ENCODE assay signal across 28 cellular contexts in genomic region chr16:27214084-27214961, GRCh38. TPM values are rescaled to one million over a fixed set of nuclear protein-coding genes. Genes with fewer than 3 reads are reported as not detected.
DNase-seq lines count a peak whose midpoint lies in the region; ATAC-seq and TF ChIP-seq lines count a peak whose summit lies in the region.
"Had no signal": no experiment of that assay in that cellular context is flagged by ENCODE, and none has a peak within 500 bp of the region (broad histone marks: within the 10 kb centered on the region; RNA-seq: fewer than 3 reads in every experiment).

No MANE protein-coding gene starts in this region.

- TF ChIP-seq CTCF in Peyer's patch (IDR thresholded peaks at IDR 0.05): peak in 1 of 6 experiments; percentile 17
- no peak for TF ChIP-seq CTCF in psoas muscle (IDR thresholded peaks at IDR 0.05)

- intact Hi-C loops in left colon (cut with DNase I, micrococcal nuclease): no loop called here
- intact Hi-C loops in psoas muscle (cut with DNase I): loop anchor here in 1 of 2 donors (5.0 kb wide), 1 partner anchor 48 kb away; no protein-coding TSS in a partner anchor

- H3K36me3 ChIP-seq in Peyer's patch (peaks cover 0 to 33% (median 0%) of the 10 kb centered on the region in 3 donors), psoas muscle (ENCODE audit: insufficient read depth in 1 of 2, low read depth in 1 of 2) (peaks cover 5 to 53% of the 10 kb centered on the region in 2 donors)
- H3K36me3 ChIP-seq: SJSA1 had no signal

- ATAC-seq in left colon (peak; percentile 92), psoas muscle (peak; percentile 52 to 93 (median 66)), GM21528 (IDR thresholded peaks at IDR 0.05; ENCODE audit: low FRiP score, unreplicated experiment) (no peak)
- ATAC-seq: activated T-cell treated with anti-CD3 and anti-CD28 coated beads, Interleukin-2, amount 50 U/mL, for 72 hours; WTC11 had no signal

- H3K4me3 ChIP-seq in Peyer's patch (peak overlapping the region in 2 of 4 donors; percentile 27), psoas muscle (no peak overlapping the region)
- H3K4me3 ChIP-seq: gastrocnemius medialis, right atrium auricular region, SJSA1, thoracic aorta had no signal

- H3K9me3 ChIP-seq in Peyer's patch (no peaks in the 10 kb centered on the region), psoas muscle (no peaks in the 10 kb centered on the region)
- H3K9me3 ChIP-seq: gastrocnemius medialis, right atrium auricular region, SJSA1, thoracic aorta had no signal

- H3K27ac ChIP-seq in Peyer's patch: peak overlapping the region in 3 of 4 donors; percentile 59 to 88 (median 61)
- peak overlapping the region; percentile 12 for H3K27ac ChIP-seq in psoas muscle
- H3K27ac ChIP-seq: 22Rv1, right atrium auricular region, SJSA1, thoracic aorta had no signal

- H3K4me1 ChIP-seq in Peyer's patch (peaks cover 0 to 11% (median 3%) of the 10 kb centered on the region in 4 donors), psoas muscle (peaks cover 14% of the 10 kb centered on the region)
- H3K4me1 ChIP-seq: right atrium auricular region, SJSA1 had no signal

- peak in 1 of 2 donors; percentile 71 for TF ChIP-seq POLR2A in Peyer's patch (IDR thresholded peaks at IDR 0.05)

- H3K27me3 ChIP-seq in Peyer's patch (no peaks in the 10 kb centered on the region), psoas muscle (ENCODE audit: insufficient read depth in 3 of 3, low read length in 2 of 3) (no peaks in the 10 kb centered on the region)
- H3K27me3 ChIP-seq: gastrocnemius medialis, right atrium auricular region, SJSA1 had no signal

- DNase-seq in DMS53 (lab: John Stamatoyannopoulos, UW) (peak; percentile 3), DMS53 treated with DMSO at 0.1 percent for 48 hours (lab: John Stamatoyannopoulos, UW; ENCODE audit: unreplicated experiment) (no peak), Peyer's patch (peak in 2 of 3 donors; percentile 81 to 88), left colon (peak in 1 of 2 donors; percentile 63), psoas muscle (peak in 1 of 2 donors; percentile 26), NCI-H82 (lab: John Stamatoyannopoulos, UW) (no peak), HT-29 (ENCODE audit: low spot score) (no peak)
- DNase-seq: activated CD4-positive, alpha-beta T cell treated with anti-CD3 and anti-CD28 coated beads, Interleukin-2, amount 50 U/mL, for 4 hours; activated T-cell treated with anti-CD3 and anti-CD28 coated beads, Interleukin-2, amount 50 U/mL, for 72 hours; Calu3; DND-41; gastrocnemius medialis; HFFc6; hippocampal formation; Kasumi-1; NCI-H1417 treated with DMSO at 0.1 percent for 48 hours; NCI-H2081 treated with DMSO at 0.1 percent for 48 hours; NCI-H446; NCI-H774; RPMI8226; stimulated activated CD4-positive, alpha-beta T cell treated with anti-CD3 and anti-CD28 coated beads, Interleukin-2, amount 100 ng/mL, for 24 hours; T1000 had no signal

- 54 to 76% (median 61%) methylated on average over 19 of the region's 19 CpGs for WGBS in psoas muscle, 3 donors

RNA-seq across cellular contexts. Expression of gene KDM8, which starts 11.0 kb away (rescaled TPM):
- 100 to 1,000 TPM in 1 of 4 donors, 10 to 100 TPM in 3; 22.3 to 130 (median 40.9) TPM for total RNA-seq in Peyer's patch
- total RNA-seq in left colon: 1 to 10 TPM; 8.8 to 9.6 TPM
- 1 to 10 TPM; 2.2 to 7.8 (median 4.6) TPM for total RNA-seq in psoas muscle
- polyA plus RNA-seq in psoas muscle: 1 to 10 TPM; 2.4 to 3.5 (median 3.0) TPM
- 3.9 and 6.0 TPM in 2 replicates for total RNA-seq in HT-29 (2014; rRNA removed; shearing (Covaris generic))

RNA-seq across cellular contexts. Expression of gene NSMCE1, which starts 54.2 kb away (rescaled TPM):
- 10 to 100 TPM; 20.9 to 41.3 (median 30.6) TPM for total RNA-seq in Peyer's patch
- 10 to 100 TPM; 44.4 to 44.7 TPM for total RNA-seq in left colon
- 10 to 100 TPM; 18.9 to 51.8 (median 28.8) TPM for total RNA-seq in psoas muscle
- 10 to 100 TPM; 26.0 to 31.7 (median 28.4) TPM for polyA plus RNA-seq in psoas muscle
- total RNA-seq in HT-29 (2014; rRNA removed; shearing (Covaris generic)): 49.9 and 52.3 TPM in 2 replicates

Comparison
In these comparisons a context has a peak if more than half of its experiments do, and no peak if none do; other contexts are left out.
1. DNase-seq: peak in DMS53 (single experiment) and Peyer's patch (2 of 3); none in DMS53 treated with DMSO at 0.1 percent for 48 hours (single experiment), NCI-H82 (single experiment) and HT-29 (single experiment).